Comparison of ENCODE assay signal across 8 cellular contexts in the genomic region with DNA sequence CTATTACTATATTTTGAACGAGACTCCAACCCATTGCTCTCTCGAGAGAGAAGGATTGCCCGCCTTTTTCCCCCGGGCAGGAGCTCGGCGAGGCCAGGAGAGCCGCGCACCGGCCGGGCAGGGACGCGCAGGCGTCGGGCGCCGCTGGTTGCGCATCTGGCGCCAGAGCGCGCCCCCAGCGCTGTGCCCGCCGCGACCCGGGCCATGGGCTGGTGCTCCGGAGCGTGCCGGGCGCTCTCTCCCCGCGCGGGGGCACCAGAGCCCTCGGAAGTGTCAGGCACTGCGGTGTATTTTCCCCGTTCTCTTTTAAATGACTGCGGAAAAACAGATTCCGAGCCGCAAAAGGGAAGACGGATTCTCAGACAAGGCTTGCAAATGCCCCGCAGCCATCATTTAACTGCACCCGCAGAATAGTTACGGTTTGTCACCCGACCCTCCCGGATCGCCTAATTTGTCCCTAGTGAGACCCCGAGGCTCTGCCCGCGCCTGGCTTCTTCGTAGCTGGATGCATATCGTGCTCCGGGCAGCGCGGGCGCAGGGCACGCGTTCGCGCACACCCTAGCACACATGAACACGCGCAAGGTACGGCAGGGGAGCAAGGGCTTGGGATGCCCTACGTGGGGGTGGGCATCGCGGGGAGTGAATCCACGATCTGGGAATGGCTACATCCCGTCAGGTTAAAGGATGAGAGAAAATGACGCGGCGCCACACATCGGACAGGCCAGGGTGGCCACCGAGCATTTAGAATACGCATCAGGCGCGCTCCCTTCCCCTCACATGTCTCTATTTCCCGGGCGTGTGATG. TPM values are rescaled to one million over a fixed set of nuclear protein-coding genes. Genes with fewer than 3 reads are reported as not detected.
DNase-seq lines count a peak whose midpoint lies in the region; ATAC-seq and TF ChIP-seq lines count a peak whose summit lies in the region.

No MANE protein-coding gene starts in this region.

- peaks cover 51% of the 10 kb centered on the region for H3K27me3 Mint-ChIP-seq in activated CD4-positive, alpha-beta T cell treated with anti-CD3 and anti-CD28 coated beads for 36 hours
- peaks cover 76% of the 10 kb centered on the region for H3K27me3 Mint-ChIP-seq in stimulated activated naive CD8-positive, alpha-beta T cell treated with anti-CD3 and anti-CD28 coated beads, Interleukin-15, amount 100 ng/mL, for 72 hours

- WGBS in mesodermal cell (ENCODE audit: insufficient coverage in 2 of 2), 2 experiments = 0 to 1% methylated on average over 48 to 58 of the region's 76 CpGs

- intact Hi-C loops in activated CD4-positive, alpha-beta T cell treated with anti-CD3 and anti-CD28 coated beads for 36 hours (cut with DNase I, micrococcal nuclease) = loop anchor here in 1 of 2 experiments (2.0 to 10.0 kb wide), 3 partner anchors 272 to 756 kb away; no protein-coding TSS in a partner anchor

- no peaks in the 10 kb centered on the region for H3K4me1 ChIP-seq in mesodermal cell (ENCODE audit: control insufficient read depth, insufficient read depth, low read length, poor library complexity, severe bottlenecking)

- peak overlapping the region; percentile 57 for H3K4me3 Mint-ChIP-seq in activated CD4-positive, alpha-beta T cell treated with anti-CD3 and anti-CD28 coated beads for 36 hours
- peak overlapping the region; percentile 58 to 68 for H3K4me3 Mint-ChIP-seq in stimulated activated naive CD8-positive, alpha-beta T cell treated with anti-CD3 and anti-CD28 coated beads, Interleukin-15, amount 100 ng/mL, for 72 hours

- CTCF ChIA-PET in activated CD4-positive, alpha-beta T cell treated with anti-CD3 and anti-CD28 coated beads for 36 hours (lab: Charles Lee) = interaction anchor here (0.8 to 1.5 kb wide), 2 partner anchors 33 to 628 kb away, joined by 3 to 4 read pairs; no protein-coding TSS in a partner anchor

- no peak overlapping the region for H3K27ac ChIP-seq in mesodermal cell (ENCODE audit: low read depth, low read length, severe bottlenecking)

- peaks cover 5% of the 10 kb centered on the region for H3K9me3 ChIP-seq in mesodermal cell (ENCODE audit: control insufficient read depth, low read length)

- H3K4me1 Mint-ChIP-seq in activated CD4-positive, alpha-beta T cell treated with anti-CD3 and anti-CD28 coated beads for 36 hours = peaks cover 15% of the 10 kb centered on the region
- H3K4me1 Mint-ChIP-seq in stimulated activated naive CD8-positive, alpha-beta T cell treated with anti-CD3 and anti-CD28 coated beads, Interleukin-15, amount 100 ng/mL, for 72 hours = peaks cover 24% of the 10 kb centered on the region

- no peak overlapping the region for H3K27ac Mint-ChIP-seq in activated CD4-positive, alpha-beta T cell treated with anti-CD3 and anti-CD28 coated beads for 36 hours
- H3K27ac Mint-ChIP-seq in stimulated activated naive CD8-positive, alpha-beta T cell treated with anti-CD3 and anti-CD28 coated beads, Interleukin-15, amount 100 ng/mL, for 72 hours = no peak overlapping the region

- H3K36me3 Mint-ChIP-seq in activated CD4-positive, alpha-beta T cell treated with anti-CD3 and anti-CD28 coated beads for 36 hours (ENCODE audit: low read depth) = no peaks in the 10 kb centered on the region

- DNase-seq in GM12864 (ENCODE audit: low read depth) = no peak
- DNase-seq in H4 (ENCODE audit: low spot score) = peak; percentile 56
- DNase-seq in MV-4-11 (lab: John Stamatoyannopoulos, UW) = peak; percentile 64
- peak; percentile 81 for DNase-seq in activated CD4-positive, alpha-beta T cell treated with anti-CD3 and anti-CD28 coated beads for 36 hours
- DNase-seq in epithelial cell of esophagus (ENCODE audit: low read depth) = peak; percentile 79
- peak; percentile 27 to 53 for DNase-seq in stimulated activated naive CD8-positive, alpha-beta T cell treated with anti-CD3 and anti-CD28 coated beads, Interleukin-15, amount 100 ng/mL, for 72 hours

- TF ChIP-seq CTCF in GM12864 (IDR thresholded peaks at IDR 0.05; ENCODE audit: low read depth, low read length, missing control alignments) = peak; percentile 55
- TF ChIP-seq CTCF in epithelial cell of esophagus (IDR thresholded peaks at IDR 0.05; ENCODE audit: insufficient read depth, low read depth, low read length, missing control alignments) = peak; percentile 43

- H3K36me3 ChIP-seq in mesodermal cell (ENCODE audit: control insufficient read depth, insufficient read depth, low read length) = no peaks in the 10 kb centered on the region

- peak overlapping the region; percentile 51 for H3K4me3 ChIP-seq in GM12864 (ENCODE audit: low read depth, low read length)
- H3K4me3 ChIP-seq in epithelial cell of esophagus (ENCODE audit: low read length) = peak overlapping the region; percentile 43
- peak overlapping the region; percentile 40 for H3K4me3 ChIP-seq in mesodermal cell (ENCODE audit: extremely low read depth, insufficient read depth, low read length, poor library complexity, severe bottlenecking)

- H3K9me3 Mint-ChIP-seq in activated CD4-positive, alpha-beta T cell treated with anti-CD3 and anti-CD28 coated beads for 36 hours (ENCODE audit: low read depth) = no peaks in the 10 kb centered on the region
- peaks cover 0 to 8% of the 10 kb centered on the region in 2 donors for H3K9me3 Mint-ChIP-seq in stimulated activated naive CD8-positive, alpha-beta T cell treated with anti-CD3 and anti-CD28 coated beads, Interleukin-15, amount 100 ng/mL, for 72 hours

- peak; percentile 91 for ATAC-seq in activated CD4-positive, alpha-beta T cell treated with anti-CD3 and anti-CD28 coated beads for 36 hours
- peak; percentile 86 for ATAC-seq in stimulated activated naive CD8-positive, alpha-beta T cell treated with anti-CD3 and anti-CD28 coated beads, Interleukin-15, amount 100 ng/mL, for 72 hours
- no peak for ATAC-seq in GM18861 (IDR thresholded peaks at IDR 0.05; ENCODE audit: unreplicated experiment)

- POLR2A ChIA-PET in activated CD4-positive, alpha-beta T cell treated with anti-CD3 and anti-CD28 coated beads for 36 hours (lab: Charles Lee) = no interaction called here

RNA-seq across cellular contexts. Expression of gene NTRK2, which starts 1.1 kb away (rescaled TPM):
- 0.10 and 0.39 TPM in 2 replicates for total RNA-seq in H4 (2014; rRNA removed; shearing (Covaris generic))
- 1 to 10 TPM; 1.8 TPM for total RNA-seq in activated CD4-positive, alpha-beta T cell treated with anti-CD3 and anti-CD28 coated beads for 36 hours
- 15.0 TPM for polyA plus RNA-seq in mesodermal cell (2013, experiment 1 of 2)
- polyA plus RNA-seq in mesodermal cell (2013, experiment 2 of 2) = 13.3 TPM
